9 cellular contexts compared by ENCODE assay signal in genomic region chr17:39209317-39210092, GRCh38. TPM values are rescaled to one million over a fixed set of nuclear protein-coding genes. Genes with fewer than 3 reads are reported as not detected.
DNase-seq lines count a peak whose midpoint lies in the region; ATAC-seq and TF ChIP-seq lines count a peak whose summit lies in the region.
"Had no signal": no experiment of that assay in that cellular context is flagged by ENCODE, and none has a peak within 500 bp of the region (broad histone marks: within the 10 kb centered on the region; RNA-seq: fewer than 3 reads in every experiment).

No MANE protein-coding gene starts in this region.

- intact Hi-C loops in activated CD4-positive, alpha-beta T cell treated with anti-CD3 and anti-CD28 coated beads, Interleukin-2, amount 10 ng/mL, durations not matched to agents 24 days and 14 days (cut with micrococcal nuclease) = loop anchor here (5.0 to 10.0 kb wide), 2 partner anchors 195 to 253 kb away; partner anchors contain the start of genes CDK12 and FBXL20
- intact Hi-C loops in lower lobe of right lung (cut with DNase I) = no loop called here

- peak overlapping the region; percentile 47 for H3K4me3 ChIP-seq in lower lobe of right lung

- H3K9me3 ChIP-seq in lower lobe of right lung = no peaks in the 10 kb centered on the region

- H3K36me3 ChIP-seq in lower lobe of right lung = peaks cover 7% of the 10 kb centered on the region

- H3K4me1 Mint-ChIP-seq in activated CD4-positive, alpha-beta T cell treated with anti-CD3 and anti-CD28 coated beads, Interleukin-2, amount 10 ng/mL, durations not matched to agents 24 days and 14 days = peaks cover 20% of the 10 kb centered on the region

- H3K27ac ChIP-seq in cingulate gyrus (ENCODE audit: low read depth, low read length) (peak overlapping the region; percentile 69), lower lobe of right lung (peak overlapping the region; percentile 60)
- H3K27ac ChIP-seq: 22Rv1 had no signal

- peaks cover 7% of the 10 kb centered on the region for H3K27me3 ChIP-seq in lower lobe of right lung (ENCODE audit: low read depth)

- no peak for TF ChIP-seq CTCF in lower lobe of right lung (IDR thresholded peaks at IDR 0.05)

- DNase-seq in DMS 273 (lab: John Stamatoyannopoulos, UW; ENCODE audit: unreplicated experiment) = peak; percentile 70
- no peak for DNase-seq in DMS 273 treated with DMSO at 0.1 percent for 48 hours (lab: John Stamatoyannopoulos, UW)
- DNase-seq in activated CD4-positive, alpha-beta T cell treated with anti-CD3 and anti-CD28 coated beads, Interleukin-2, amount 10 ng/mL, durations not matched to agents 24 days and 14 days = peak; percentile 88
- peak; percentile 83 for DNase-seq in lower lobe of right lung
- peak in 2 of 3 donors; percentile 48 to 52 for DNase-seq in stimulated activated CD4-positive, alpha-beta T cell treated with anti-CD3 and anti-CD28 coated beads, TNF-alpha, amount 100 ng/mL, for 1 hour (ENCODE audit: low read depth in 3 of 3, low spot score in 1 of 3)

- H3K9me3 Mint-ChIP-seq in activated CD4-positive, alpha-beta T cell treated with anti-CD3 and anti-CD28 coated beads, Interleukin-2, amount 10 ng/mL, durations not matched to agents 24 days and 14 days = no peaks in the 10 kb centered on the region

- peak; percentile 71 to 72 for ATAC-seq in lower lobe of right lung
- no peak for ATAC-seq in GM21390 (IDR thresholded peaks at IDR 0.05; ENCODE audit: unreplicated experiment)
- no peak for ATAC-seq in HG03108 (IDR thresholded peaks at IDR 0.05; ENCODE audit: unreplicated experiment)

- peaks cover 44% of the 10 kb centered on the region for H3K4me1 ChIP-seq in lower lobe of right lung

- peaks cover 13% of the 10 kb centered on the region for H3K27me3 Mint-ChIP-seq in activated CD4-positive, alpha-beta T cell treated with anti-CD3 and anti-CD28 coated beads, Interleukin-2, amount 10 ng/mL, durations not matched to agents 24 days and 14 days

- H3K27ac Mint-ChIP-seq in activated CD4-positive, alpha-beta T cell treated with anti-CD3 and anti-CD28 coated beads, Interleukin-2, amount 10 ng/mL, durations not matched to agents 24 days and 14 days = peak overlapping the region; percentile 61

- peaks cover 7% of the 10 kb centered on the region for H3K36me3 Mint-ChIP-seq in activated CD4-positive, alpha-beta T cell treated with anti-CD3 and anti-CD28 coated beads, Interleukin-2, amount 10 ng/mL, durations not matched to agents 24 days and 14 days (ENCODE audit: low read depth)

- peak overlapping the region; percentile 68 for H3K4me3 Mint-ChIP-seq in activated CD4-positive, alpha-beta T cell treated with anti-CD3 and anti-CD28 coated beads, Interleukin-2, amount 10 ng/mL, durations not matched to agents 24 days and 14 days

RNA-seq across cellular contexts. Expression of gene RPL19, which starts 9.4 kb away (rescaled TPM):
- 2,240 and 2,301 TPM in 2 replicates for total RNA-seq in activated CD4-positive, alpha-beta T cell treated with anti-CD3 and anti-CD28 coated beads, Interleukin-2, amount 10 ng/mL, durations not matched to agents 24 days and 14 days
- 1,465 TPM for total RNA-seq in lower lobe of right lung

RNA-seq across cellular contexts. Expression of gene CACNB1, which starts 12.0 kb away (rescaled TPM):
- 20.4 and 22.5 TPM in 2 replicates for total RNA-seq in activated CD4-positive, alpha-beta T cell treated with anti-CD3 and anti-CD28 coated beads, Interleukin-2, amount 10 ng/mL, durations not matched to agents 24 days and 14 days
- total RNA-seq in lower lobe of right lung = 21.3 TPM

RNA-seq across cellular contexts. Expression of gene STAC2, which starts 16.2 kb away (rescaled TPM):
- not detected in 2 replicates for total RNA-seq in activated CD4-positive, alpha-beta T cell treated with anti-CD3 and anti-CD28 coated beads, Interleukin-2, amount 10 ng/mL, durations not matched to agents 24 days and 14 days
- 0.30 TPM for total RNA-seq in lower lobe of right lung

RNA-seq across cellular contexts. Expression of gene ARL5C, which starts 43.5 kb away (rescaled TPM):
- not detected in 2 replicates for total RNA-seq in activated CD4-positive, alpha-beta T cell treated with anti-CD3 and anti-CD28 coated beads, Interleukin-2, amount 10 ng/mL, durations not matched to agents 24 days and 14 days
- total RNA-seq in lower lobe of right lung = not detected

RNA-seq across cellular contexts. Expression of gene PLXDC1, which starts 58.1 kb away (rescaled TPM):
- 0.16 and 0.43 TPM in 2 replicates for total RNA-seq in activated CD4-positive, alpha-beta T cell treated with anti-CD3 and anti-CD28 coated beads, Interleukin-2, amount 10 ng/mL, durations not matched to agents 24 days and 14 days
- total RNA-seq in lower lobe of right lung = 19.5 TPM

Comparison
In these comparisons a context has a peak if more than half of its experiments do, and no peak if none do; other contexts are left out.
1. ATAC-seq: peak in lower lobe of right lung (2 of 2); none in GM21390 (single experiment) and HG03108 (single experiment).